In the genomic region with DNA sequence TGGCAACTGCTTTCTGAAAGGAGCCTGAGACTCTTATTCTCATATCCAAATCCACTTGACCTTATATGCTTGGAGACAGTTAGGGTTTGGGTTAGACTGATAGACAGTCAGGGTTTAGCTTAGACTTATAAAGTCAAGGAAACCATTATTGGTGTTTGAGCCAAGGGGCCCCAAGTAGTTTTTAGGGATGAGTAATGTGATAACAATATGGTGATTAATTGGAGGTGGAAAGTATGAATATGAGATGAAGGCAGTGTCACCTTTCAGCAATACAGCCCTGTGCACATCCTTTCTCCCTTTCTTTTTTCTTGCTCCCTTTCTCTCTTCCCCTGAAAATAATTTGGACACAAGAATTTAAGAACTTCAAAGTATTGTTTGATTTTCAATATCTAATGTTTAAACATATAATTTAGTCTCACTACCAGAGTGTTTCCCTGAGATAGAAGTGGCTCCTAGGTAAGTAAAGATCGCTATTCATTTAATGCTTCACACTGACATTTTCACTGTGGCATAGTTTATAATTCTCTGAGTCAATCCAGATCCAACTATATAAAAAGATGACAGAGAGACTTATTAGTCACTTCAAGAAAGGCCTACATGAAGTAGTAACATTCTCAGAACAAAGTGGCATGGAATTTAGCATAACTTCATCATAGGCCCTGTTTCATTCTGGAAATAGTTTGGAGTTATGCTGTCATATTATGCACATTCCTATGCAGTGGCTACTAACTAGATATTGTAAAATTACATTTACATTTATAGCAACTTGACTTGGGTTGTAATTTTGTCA, we compare ENCODE assay signal across 1 cellular context.
TF ChIP-seq lines count a peak whose summit lies in the region.

No MANE protein-coding gene starts in this region.

TF ChIP-seq in IMR-90, 13 proteins besides CTCF, POLR2A, EP300 and RAD21:
- no peak for TF ChIP-seq CEBPB (IDR thresholded peaks at IDR 0.05; ENCODE audit: low read depth, low read length)
- no peak for TF ChIP-seq SMC3 (IDR thresholded peaks at IDR 0.05; ENCODE audit: low read depth, low read length)
- no peak for TF ChIP-seq RFX5 (IDR thresholded peaks at IDR 0.05; ENCODE audit: low read depth, low read length)
- no peak for TF ChIP-seq MXI1 (IDR thresholded peaks at IDR 0.05; ENCODE audit: borderline replicate concordance, low read depth, low read length)
- TF ChIP-seq FOS (IDR thresholded peaks at IDR 0.05; ENCODE audit: low read depth, low read length), result no peak
- TF ChIP-seq MAFK (IDR thresholded peaks at IDR 0.05; ENCODE audit: low read depth, low read length), result no peak
- no peak for TF ChIP-seq MAZ (IDR thresholded peaks at IDR 0.05; ENCODE audit: borderline replicate concordance, low read depth, low read length)
- TF ChIP-seq, protein P1, sequence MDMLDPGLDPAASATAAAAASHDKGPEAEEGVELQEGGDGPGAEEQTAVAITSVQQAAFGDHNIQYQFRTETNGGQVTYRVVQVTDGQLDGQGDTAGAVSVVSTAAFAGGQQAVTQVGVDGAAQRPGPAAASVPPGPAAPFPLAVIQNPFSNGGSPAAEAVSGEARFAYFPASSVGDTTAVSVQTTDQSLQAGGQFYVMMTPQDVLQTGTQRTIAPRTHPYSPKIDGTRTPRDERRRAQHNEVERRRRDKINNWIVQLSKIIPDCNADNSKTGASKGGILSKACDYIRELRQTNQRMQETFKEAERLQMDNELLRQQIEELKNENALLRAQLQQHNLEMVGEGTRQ (IDR thresholded peaks at IDR 0.05; ENCODE audit: low read depth, low read length), result no peak
- no peak for TF ChIP-seq BHLHE40 (IDR thresholded peaks at IDR 0.05; ENCODE audit: low read depth, low read length)
- TF ChIP-seq, protein P2, sequence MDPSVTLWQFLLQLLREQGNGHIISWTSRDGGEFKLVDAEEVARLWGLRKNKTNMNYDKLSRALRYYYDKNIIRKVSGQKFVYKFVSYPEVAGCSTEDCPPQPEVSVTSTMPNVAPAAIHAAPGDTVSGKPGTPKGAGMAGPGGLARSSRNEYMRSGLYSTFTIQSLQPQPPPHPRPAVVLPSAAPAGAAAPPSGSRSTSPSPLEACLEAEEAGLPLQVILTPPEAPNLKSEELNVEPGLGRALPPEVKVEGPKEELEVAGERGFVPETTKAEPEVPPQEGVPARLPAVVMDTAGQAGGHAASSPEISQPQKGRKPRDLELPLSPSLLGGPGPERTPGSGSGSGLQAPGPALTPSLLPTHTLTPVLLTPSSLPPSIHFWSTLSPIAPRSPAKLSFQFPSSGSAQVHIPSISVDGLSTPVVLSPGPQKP (IDR thresholded peaks at IDR 0.05; ENCODE audit: borderline replicate concordance, low read depth, low read length), result no peak
- TF ChIP-seq NFE2L2 (IDR thresholded peaks at IDR 0.05; ENCODE audit: low read depth, low read length), result no peak
